In the genomic region with DNA sequence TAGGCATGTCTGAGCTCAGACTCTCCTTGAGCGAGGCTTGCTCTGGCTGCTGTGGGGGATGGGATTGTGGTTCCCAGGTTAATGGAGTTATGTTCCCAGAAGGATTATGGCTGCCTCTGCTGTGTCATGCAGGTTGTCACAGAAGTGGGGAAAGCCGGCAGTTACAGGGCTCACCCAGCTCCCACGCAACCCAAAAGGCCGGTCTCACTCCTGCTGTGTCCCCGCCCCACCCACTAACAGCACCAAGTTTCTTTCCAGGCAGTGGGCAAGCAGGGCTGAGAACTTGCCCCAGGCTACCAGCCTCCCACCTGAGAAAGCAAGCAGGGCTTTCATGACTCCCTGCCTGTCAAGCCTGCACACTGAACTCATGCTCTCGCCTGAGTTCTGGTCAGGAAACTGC, we compare ENCODE assay signal across 2 cellular contexts.
TF ChIP-seq lines count a peak whose summit lies in the region.

No MANE protein-coding gene starts in this region.

TF ChIP-seq in HEK293, 187 proteins besides CTCF, POLR2A, EP300 and RAD21 (continued from another document):
- TF ChIP-seq EGR2 (tag by site-specific recombination; IDR thresholded peaks at IDR 0.05; ENCODE audit: low read depth): peak; percentile 32; the same call in 1 of the 2 replicates

TF ChIP-seq in GM12878, 131 proteins besides CTCF, POLR2A, EP300 and RAD21 (continued from another document):
- TF ChIP-seq ZNF217 (IDR thresholded peaks at IDR 0.05): no peak
- no peak for TF ChIP-seq CREM (IDR thresholded peaks at IDR 0.05; ENCODE audit: low read depth)
- TF ChIP-seq BHLHE40 (IDR thresholded peaks at IDR 0.05; ENCODE audit: borderline replicate concordance in 1 of 2, low read depth in 2 of 2, low read length in 1 of 2): no peak
- 0 out of 2 replicates have a peak, but pooled peaks have one; percentile 13 for TF ChIP-seq IKZF1 (conservative IDR thresholded peaks at IDR 0.05)
- TF ChIP-seq MEF2B (IDR thresholded peaks at IDR 0.05; ENCODE audit: partially characterized antibody, poor library complexity, severe bottlenecking): no peak
- no peak for TF ChIP-seq SPI1 (IDR thresholded peaks at IDR 0.05; ENCODE audit: borderline replicate concordance, insufficient read depth, low read depth, low read length)
TF ChIP-seq in GM12878: peak in this region for 1.
